29 cellular contexts compared by ENCODE assay signal in the genomic region with DNA sequence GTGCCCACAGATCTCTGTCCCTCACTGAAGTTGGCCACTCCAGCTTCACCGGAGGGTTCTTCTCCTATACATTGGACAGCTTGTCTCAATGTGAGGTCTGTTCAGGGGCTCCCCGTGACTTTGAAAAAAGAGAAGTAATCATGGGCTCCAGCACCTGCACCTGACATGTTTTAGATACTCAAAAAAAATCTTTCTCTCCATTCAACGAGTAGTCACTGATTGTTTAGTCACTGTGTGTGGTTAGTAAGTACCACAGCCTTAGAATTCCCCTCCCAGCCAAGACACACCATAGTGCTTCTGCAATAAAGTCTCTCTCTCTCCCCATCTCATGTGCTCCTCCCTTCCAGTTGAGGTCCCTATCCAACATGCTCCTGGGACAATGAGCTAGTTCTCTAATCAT. TPM values are rescaled to one million over a fixed set of nuclear protein-coding genes. Genes with fewer than 3 reads are reported as not detected.
DNase-seq lines count a peak whose midpoint lies in the region; ATAC-seq, FAIRE-seq and TF ChIP-seq lines count a peak whose summit lies in the region.
"Had no signal": no experiment of that assay in that cellular context is flagged by ENCODE, and none has a peak within 500 bp of the region (broad histone marks: within the 10 kb centered on the region; RNA-seq: fewer than 3 reads in every experiment).

No MANE protein-coding gene starts in this region.

- H3K9ac ChIP-seq in astrocyte (ENCODE audit: low read length): no peak overlapping the region
- H3K9ac ChIP-seq: SK-N-SH had no signal

- no peak for TF ChIP-seq POLR2A in ovary (IDR thresholded peaks at IDR 0.05)

- no peaks in the 10 kb centered on the region for H4K20me1 ChIP-seq in astrocyte (ENCODE audit: insufficient read depth, low read length)

- TF ChIP-seq CTCF in astrocyte (IDR thresholded peaks at IDR 0.05; ENCODE audit: insufficient read depth, low read depth, low read length) (no peak), ovary (IDR thresholded peaks at IDR 0.05) (no peak)

- peaks cover 7% of the 10 kb centered on the region for H3K36me3 Mint-ChIP-seq in activated naive CD8-positive, alpha-beta T cell treated with anti-CD3 and anti-CD28 coated beads, Interleukin-2, amount 50 U/mL, for 24 hours (ENCODE audit: low read depth)
- peaks cover 9% of the 10 kb centered on the region for H3K36me3 Mint-ChIP-seq in activated naive CD8-positive, alpha-beta T cell treated with anti-CD3 and anti-CD28 coated beads for 36 hours
- H3K36me3 Mint-ChIP-seq in astrocyte (ENCODE audit: low read depth, unreplicated experiment): peaks cover 8% of the 10 kb centered on the region

- H3K27ac ChIP-seq in astrocyte (ENCODE audit: low read depth, low read length): no peak overlapping the region
- H3K27ac ChIP-seq in ovary: no peak overlapping the region
- H3K27ac ChIP-seq: esophagus squamous epithelium had no signal

- H3K36me3 ChIP-seq in astrocyte (ENCODE audit: insufficient read depth, low read length) (no peaks in the 10 kb centered on the region), ovary (no peaks in the 10 kb centered on the region)
- H3K36me3 ChIP-seq: esophagus squamous epithelium had no signal

- no peak overlapping the region for H3K4me3 Mint-ChIP-seq in activated naive CD8-positive, alpha-beta T cell treated with anti-CD3 and anti-CD28 coated beads, Interleukin-2, amount 50 U/mL, for 24 hours
- no peak overlapping the region for H3K4me3 Mint-ChIP-seq in activated naive CD8-positive, alpha-beta T cell treated with anti-CD3 and anti-CD28 coated beads for 36 hours
- H3K4me3 Mint-ChIP-seq in astrocyte (ENCODE audit: unreplicated experiment): no peak overlapping the region
- no peak overlapping the region for H3K4me3 Mint-ChIP-seq in stimulated activated naive CD8-positive, alpha-beta T cell treated with anti-CD3 and anti-CD28 coated beads, Interleukin-15, amount 100 ng/mL, for 72 hours
- H3K4me3 Mint-ChIP-seq: GM23338 had no signal

- 89 to 93% (median 91%) methylated on average over 3 of the region's 3 CpGs for WGBS in ovary, 3 donors

- FAIRE-seq in astrocyte (lab: Jason Lieb, UNC): no peak
- FAIRE-seq: G401.6 had no signal

- intact Hi-C loops in ovary (cut with DNase I): no loop called here

- H3K4me1 ChIP-seq in astrocyte (ENCODE audit: insufficient read depth, low read length): peaks cover 15% of the 10 kb centered on the region
- no peaks in the 10 kb centered on the region for H3K4me1 ChIP-seq in ovary (ENCODE audit: insufficient read depth)

- no peak for TF ChIP-seq EP300 in ovary (IDR thresholded peaks at IDR 0.05)

- H2AFZ ChIP-seq in astrocyte (ENCODE audit: low read depth, low read length): no peak overlapping the region
- H2AFZ ChIP-seq: GM23338 had no signal

- H3K4me2 ChIP-seq in astrocyte (ENCODE audit: low read length): no peak overlapping the region
- H3K4me2 ChIP-seq: GM23338, SK-N-SH had no signal

- H3K9me3 Mint-ChIP-seq in activated naive CD8-positive, alpha-beta T cell treated with anti-CD3 and anti-CD28 coated beads, Interleukin-2, amount 50 U/mL, for 24 hours: peaks cover 4% of the 10 kb centered on the region
- no peaks in the 10 kb centered on the region for H3K9me3 Mint-ChIP-seq in activated naive CD8-positive, alpha-beta T cell treated with anti-CD3 and anti-CD28 coated beads for 36 hours
- peaks cover 17% of the 10 kb centered on the region for H3K9me3 Mint-ChIP-seq in astrocyte (ENCODE audit: unreplicated experiment)
- no peaks in the 10 kb centered on the region for H3K9me3 Mint-ChIP-seq in stimulated activated naive CD8-positive, alpha-beta T cell treated with anti-CD3 and anti-CD28 coated beads, Interleukin-15, amount 100 ng/mL, for 72 hours
- H3K9me3 Mint-ChIP-seq: GM23338 had no signal

- no peak overlapping the region for H3K27ac Mint-ChIP-seq in activated naive CD8-positive, alpha-beta T cell treated with anti-CD3 and anti-CD28 coated beads, Interleukin-2, amount 50 U/mL, for 24 hours
- no peak overlapping the region for H3K27ac Mint-ChIP-seq in activated naive CD8-positive, alpha-beta T cell treated with anti-CD3 and anti-CD28 coated beads for 36 hours
- no peak overlapping the region for H3K27ac Mint-ChIP-seq in astrocyte (ENCODE audit: unreplicated experiment)
- no peak overlapping the region for H3K27ac Mint-ChIP-seq in stimulated activated naive CD8-positive, alpha-beta T cell treated with anti-CD3 and anti-CD28 coated beads, Interleukin-15, amount 100 ng/mL, for 72 hours
- H3K27ac Mint-ChIP-seq: GM23338 had no signal

- no peak for DNase-seq in activated naive CD8-positive, alpha-beta T cell treated with anti-CD3 and anti-CD28 coated beads, Interleukin-2, amount 50 U/mL, for 24 hours
- no peak for DNase-seq in activated naive CD8-positive, alpha-beta T cell treated with anti-CD3 and anti-CD28 coated beads for 36 hours
- DNase-seq in astrocyte (ENCODE audit: low read depth): peak; percentile 15
- no peak for DNase-seq in stimulated activated naive CD8-positive, alpha-beta T cell treated with anti-CD3 and anti-CD28 coated beads, Interleukin-15, amount 100 ng/mL, for 72 hours
- DNase-seq in ovary: no peak
- DNase-seq in GDM1 (lab: John Stamatoyannopoulos, UW): no peak
- no peak for DNase-seq in OCI-M1 (lab: John Stamatoyannopoulos, UW)
- DNase-seq: activated CD4-positive, alpha-beta T cell treated with anti-CD3 and anti-CD28 coated beads for 1 hour; activated gamma-delta T cell treated with Interleukin-2 at 50 U/mL for 16 hours; anterior cingulate cortex; C1 segment of cervical spinal cord; cerebellar nuclear complex; effector CD8-positive, alpha-beta T cell; esophagus squamous epithelium; midbrain; MM.1S; NCI-H146; NCI-H226; NK-92 treated with Interleukin-12 subunit alpha and Interleukin-12 subunit beta, amount 100 ng/mL, for 24 hours; SK-N-SH; stimulated activated CD4-positive, alpha-beta T cell treated with anti-CD3 and anti-CD28 coated beads, Interleukin-4, amount 100 ng/mL, for 4 hours; T1000 had no signal

- H3K27me3 Mint-ChIP-seq in activated naive CD8-positive, alpha-beta T cell treated with anti-CD3 and anti-CD28 coated beads, Interleukin-2, amount 50 U/mL, for 24 hours: peaks cover 34% of the 10 kb centered on the region
- H3K27me3 Mint-ChIP-seq in activated naive CD8-positive, alpha-beta T cell treated with anti-CD3 and anti-CD28 coated beads for 36 hours: peaks cover 14% of the 10 kb centered on the region
- peaks cover 14% of the 10 kb centered on the region for H3K27me3 Mint-ChIP-seq in astrocyte (ENCODE audit: low read depth, unreplicated experiment)
- peaks cover 38% of the 10 kb centered on the region for H3K27me3 Mint-ChIP-seq in stimulated activated naive CD8-positive, alpha-beta T cell treated with anti-CD3 and anti-CD28 coated beads, Interleukin-15, amount 100 ng/mL, for 72 hours

- peak; percentile 64 for ATAC-seq in activated naive CD8-positive, alpha-beta T cell treated with anti-CD3 and anti-CD28 coated beads, Interleukin-2, amount 50 U/mL, for 24 hours
- ATAC-seq in HG02798 (IDR thresholded peaks at IDR 0.05; ENCODE audit: poor library complexity, unreplicated experiment): peak; percentile 49
- peak; percentile 85 for ATAC-seq in stimulated activated naive CD8-positive, alpha-beta T cell treated with anti-CD3 and anti-CD28 coated beads, Interleukin-15, amount 100 ng/mL, for 72 hours
- ATAC-seq: GM23338, left lobe of liver had no signal

- no peak overlapping the region for H3K4me3 ChIP-seq in astrocyte (ENCODE audit: insufficient read depth, low read depth, low read length)
- H3K4me3 ChIP-seq in ovary: no peak overlapping the region
- H3K4me3 ChIP-seq: esophagus squamous epithelium, GM23338 had no signal

- no peaks in the 10 kb centered on the region for H3K27me3 ChIP-seq in astrocyte (ENCODE audit: insufficient read depth, low read length)
- no peaks in the 10 kb centered on the region for H3K27me3 ChIP-seq in ovary
- H3K27me3 ChIP-seq: esophagus squamous epithelium had no signal

- no peaks in the 10 kb centered on the region for H3K9me3 ChIP-seq in astrocyte (ENCODE audit: insufficient read depth, low read depth, low read length)
- H3K9me3 ChIP-seq in ovary: no peaks in the 10 kb centered on the region
- H3K9me3 ChIP-seq: esophagus squamous epithelium, SK-N-SH had no signal

- peaks cover 21% of the 10 kb centered on the region for H3K4me1 Mint-ChIP-seq in activated naive CD8-positive, alpha-beta T cell treated with anti-CD3 and anti-CD28 coated beads, Interleukin-2, amount 50 U/mL, for 24 hours
- H3K4me1 Mint-ChIP-seq in activated naive CD8-positive, alpha-beta T cell treated with anti-CD3 and anti-CD28 coated beads for 36 hours: peaks cover 14% of the 10 kb centered on the region
- H3K4me1 Mint-ChIP-seq in astrocyte (ENCODE audit: low read depth, unreplicated experiment): peaks cover 10% of the 10 kb centered on the region
- peaks cover 22% of the 10 kb centered on the region for H3K4me1 Mint-ChIP-seq in stimulated activated naive CD8-positive, alpha-beta T cell treated with anti-CD3 and anti-CD28 coated beads, Interleukin-15, amount 100 ng/mL, for 72 hours
- H3K4me1 Mint-ChIP-seq: GM23338 had no signal

- H3K79me2 ChIP-seq in astrocyte (ENCODE audit: insufficient read depth, low read length): no peaks in the 10 kb centered on the region

RNA-seq across cellular contexts. Expression of a gene that starts 18.6 kb away (rescaled TPM):
- not detected for total RNA-seq in activated naive CD8-positive, alpha-beta T cell treated with anti-CD3 and anti-CD28 coated beads for 36 hours
- total RNA-seq in astrocyte (not detected in 2 replicates), ovary (under 1 TPM in 3 of 7 donors, not detected in 4; 0.08 to 0.24 (median 0.10) TPM)
- under 1 TPM in 1 of 2 donors, not detected in 1; 0.05 TPM for polyA plus RNA-seq in ovary
- total RNA-seq: esophagus squamous epithelium, glomerular endothelial cell, GM23338, RPMI7951, temporal lobe had no signal
- polyA plus RNA-seq: GM23338, SK-N-SH had no signal

RNA-seq across cellular contexts. Expression of a gene that starts 38.3 kb away (rescaled TPM):
- under 1 TPM; 0.49 to 0.58 TPM for total RNA-seq in activated naive CD8-positive, alpha-beta T cell treated with anti-CD3 and anti-CD28 coated beads for 36 hours
- total RNA-seq in astrocyte (not detected in 2 replicates), ovary (1 to 10 TPM in 1 of 7 donors, under 1 TPM in 6; 0.20 to 2.3 (median 0.55) TPM)
- 1 to 10 TPM in 1 of 2 donors, under 1 TPM in 1; 0.41 to 3.5 TPM for polyA plus RNA-seq in ovary
- total RNA-seq: glomerular endothelial cell, GM23338, left lobe of liver, RPMI7951, temporal lobe had no signal
- polyA plus RNA-seq: SK-N-SH had no signal
